Comparison of ENCODE assay signal across 10 cellular contexts in genomic region chr19:46975011-46975917, GRCh38. TPM values are rescaled to one million over a fixed set of nuclear protein-coding genes. Genes with fewer than 3 reads are reported as not detected.
DNase-seq lines count a peak whose midpoint lies in the region; ATAC-seq and TF ChIP-seq lines count a peak whose summit lies in the region.
"Had no signal": no experiment of that assay in that cellular context is flagged by ENCODE, and none has a peak within 500 bp of the region (broad histone marks: within the 10 kb centered on the region; RNA-seq: fewer than 3 reads in every experiment).

No MANE protein-coding gene starts in this region.

- no peak overlapping the region for H2AFZ ChIP-seq in neuronal stem cell (ENCODE audit: low read length)

- H2BK5ac ChIP-seq in neuronal stem cell (ENCODE audit: low read length): no peak overlapping the region

- no peak overlapping the region for H3K23ac ChIP-seq in neuronal stem cell (ENCODE audit: low read depth, low read length, poor library complexity)

- no peaks in the 10 kb centered on the region for H3K36me3 Mint-ChIP-seq in activated naive CD4-positive, alpha-beta T cell treated with anti-CD3 and anti-CD28 coated beads, Interleukin-2, amount 50 U/mL, for 72 hours

- no peak overlapping the region for H3K4ac ChIP-seq in neuronal stem cell (ENCODE audit: low read length)

- no peak for ATAC-seq in Right ventricle myocardium superior (ENCODE audit: poor library complexity)
- no peak for ATAC-seq in activated naive CD4-positive, alpha-beta T cell treated with anti-CD3 and anti-CD28 coated beads, Interleukin-2, amount 50 U/mL, for 72 hours

- no peaks in the 10 kb centered on the region for H3K9me3 Mint-ChIP-seq in activated naive CD4-positive, alpha-beta T cell treated with anti-CD3 and anti-CD28 coated beads, Interleukin-2, amount 50 U/mL, for 72 hours

- H3K36me3 ChIP-seq in right atrium auricular region (no peaks in the 10 kb centered on the region), neuronal stem cell (replicated peaks in 1 of 2; ENCODE audit: control insufficient read depth in 2 of 2, insufficient read depth in 2 of 2, low read length in 2 of 2) (peaks cover 2 to 21% of the 10 kb centered on the region in 2 donors)

- H3K27ac Mint-ChIP-seq in activated naive CD4-positive, alpha-beta T cell treated with anti-CD3 and anti-CD28 coated beads, Interleukin-2, amount 50 U/mL, for 72 hours: no peak overlapping the region

- H2BK12ac ChIP-seq in neuronal stem cell (ENCODE audit: low read length): no peak overlapping the region

- H3K9me3 ChIP-seq in right atrium auricular region (no peaks in the 10 kb centered on the region), neuronal stem cell (replicated peaks in 1 of 2; ENCODE audit: control insufficient read depth in 2 of 2, insufficient read depth in 1 of 2, low read depth in 1 of 2, low read length in 2 of 2) (peaks cover 0 to 2% of the 10 kb centered on the region in 2 donors)

- peaks cover 15% of the 10 kb centered on the region for H3K79me1 ChIP-seq in neuronal stem cell (ENCODE audit: low read depth, low read length)

- H3K4me3 ChIP-seq in right atrium auricular region (no peak overlapping the region), dorsolateral prefrontal cortex (no peak overlapping the region), neuronal stem cell (ENCODE audit: low read length in 2 of 2) (no peak overlapping the region)

- no peak overlapping the region for H3K14ac ChIP-seq in neuronal stem cell (ENCODE audit: low read length)

- DNase-seq in right atrium auricular region (ENCODE audit: low spot score) (no peak), Right ventricle myocardium superior (no peak), dorsolateral prefrontal cortex (peak in 1 of 10 donors; percentile 4), neuronal stem cell (ENCODE audit: low spot score) (no peak), DMS153 treated with DMSO at 0.1 percent for 48 hours (lab: John Stamatoyannopoulos, UW; ENCODE audit: unreplicated experiment) (no peak), mesenteric fat pad (ENCODE audit: low spot score) (no peak), HUDEP-2 (lab: John Stamatoyannopoulos, UW; ENCODE audit: unreplicated experiment in 76 of 76) (no peak)
- DNase-seq in activated naive CD4-positive, alpha-beta T cell treated with anti-CD3 and anti-CD28 coated beads, Interleukin-2, amount 50 U/mL, for 72 hours (ENCODE audit: low spot score in 2 of 2): no peak
- DNase-seq: activated effector memory CD4-positive, alpha-beta T cell treated with Interleukin-2 at 50 U/mL for 16 hours; T-helper 2 cell had no signal

- intact Hi-C loops in Right ventricle myocardium superior (cut with DNase I): no loop called here
- intact Hi-C loops in dorsolateral prefrontal cortex (cut with DNase I): no loop called here

- no peak overlapping the region for H2AK5ac ChIP-seq in neuronal stem cell (ENCODE audit: low read depth, low read length)

- TF ChIP-seq CTCF in right atrium auricular region (IDR thresholded peaks at IDR 0.05) (no peak), dorsolateral prefrontal cortex (IDR thresholded peaks at IDR 0.05 in 54 of 56, conservative IDR thresholded peaks at IDR 0.05 in 2 of 56; ENCODE audit: low read depth in 1 of 56, partially characterized antibody in 56 of 56) (no peak)

- no peak overlapping the region for H4K91ac ChIP-seq in neuronal stem cell (ENCODE audit: low read depth, low read length, poor library complexity)

- H3K4me2 ChIP-seq in neuronal stem cell (ENCODE audit: insufficient read depth, low read length, poor library complexity, severe bottlenecking): peak overlapping the region; percentile 32

- H3K27me3 ChIP-seq in right atrium auricular region (no peaks in the 10 kb centered on the region), dorsolateral prefrontal cortex (no peaks in the 10 kb centered on the region), neuronal stem cell (ENCODE audit: control insufficient read depth in 3 of 3, insufficient read depth in 3 of 3, low read depth in 1 of 3, low read length in 3 of 3) (no peaks in the 10 kb centered on the region)

- peak overlapping the region; percentile 89 to 91 for H3K27ac ChIP-seq in right atrium auricular region
- peak overlapping the region in 48 of 59 donors; percentile 1 to 87 (median 64) for H3K27ac ChIP-seq in dorsolateral prefrontal cortex
- H3K27ac ChIP-seq in neuronal stem cell (replicated peaks; ENCODE audit: low read length): peak overlapping the region; percentile 74

- H3K18ac ChIP-seq in neuronal stem cell (ENCODE audit: low read length): peak overlapping the region; percentile 86

- no peak overlapping the region for H2BK120ac ChIP-seq in neuronal stem cell (ENCODE audit: low read depth, low read length)

- H4K8ac ChIP-seq in neuronal stem cell (ENCODE audit: low read depth, low read length): no peak overlapping the region

- no CpG with 5 or more reads among the region's 16 CpGs for WGBS in neuronal stem cell (ENCODE audit: extremely low coverage in 2 of 2, insufficient read length in 2 of 2, insufficient replicate concordance in 1 of 2), 2 donors

- H3K9ac ChIP-seq in neuronal stem cell (ENCODE audit: low read depth, low read length, poor library complexity): no peak overlapping the region

- no peak overlapping the region for H2BK15ac ChIP-seq in neuronal stem cell (ENCODE audit: low read length)

- H3K4me1 ChIP-seq in right atrium auricular region: peaks cover 0 to 98% of the 10 kb centered on the region in 2 donors
- H3K4me1 ChIP-seq in neuronal stem cell (ENCODE audit: control insufficient read depth in 2 of 2, insufficient read depth in 1 of 2, low read depth in 1 of 2, low read length in 2 of 2): peaks cover 29 to 48% of the 10 kb centered on the region in 2 donors

RNA-seq across cellular contexts. Expression of gene NPAS1, which starts 44.4 kb away (rescaled TPM):
- total RNA-seq in right atrium auricular region (under 1 TPM in 1 of 2 donors, not detected in 1; 0.39 TPM), Right ventricle myocardium superior (not detected), dorsolateral prefrontal cortex (10 to 100 TPM in 63 of 120 experiments, 1 to 10 TPM in 57; 3.1 to 17.8 (median 10.0) TPM), mesenteric fat pad (not detected)
- 4.9 TPM for polyA plus RNA-seq in neuronal stem cell (2013, experiment 1 of 2)
- 4.7 TPM for polyA plus RNA-seq in neuronal stem cell (2013, experiment 2 of 2)
- under 1 TPM in 1 of 2 donors, not detected in 1; 0.58 TPM for total RNA-seq in activated naive CD4-positive, alpha-beta T cell treated with anti-CD3 and anti-CD28 coated beads, Interleukin-2, amount 50 U/mL, for 72 hours
